Comparison of ENCODE assay signal across 1 cellular context in genomic region chr11:118170892-118171273, GRCh38.
TF ChIP-seq lines count a peak whose summit lies in the region.

No MANE protein-coding gene starts in this region.

TF ChIP-seq in GM23338, 12 proteins besides CTCF, POLR2A, EP300 and RAD21:
- TF ChIP-seq ZNF462 (CRISPR knock-in tag; IDR thresholded peaks at IDR 0.05), result no peak
- no peak for TF ChIP-seq EZH2phosphoT487 (IDR thresholded peaks at IDR 0.05; ENCODE audit: unreplicated experiment)
- TF ChIP-seq, protein P1, sequence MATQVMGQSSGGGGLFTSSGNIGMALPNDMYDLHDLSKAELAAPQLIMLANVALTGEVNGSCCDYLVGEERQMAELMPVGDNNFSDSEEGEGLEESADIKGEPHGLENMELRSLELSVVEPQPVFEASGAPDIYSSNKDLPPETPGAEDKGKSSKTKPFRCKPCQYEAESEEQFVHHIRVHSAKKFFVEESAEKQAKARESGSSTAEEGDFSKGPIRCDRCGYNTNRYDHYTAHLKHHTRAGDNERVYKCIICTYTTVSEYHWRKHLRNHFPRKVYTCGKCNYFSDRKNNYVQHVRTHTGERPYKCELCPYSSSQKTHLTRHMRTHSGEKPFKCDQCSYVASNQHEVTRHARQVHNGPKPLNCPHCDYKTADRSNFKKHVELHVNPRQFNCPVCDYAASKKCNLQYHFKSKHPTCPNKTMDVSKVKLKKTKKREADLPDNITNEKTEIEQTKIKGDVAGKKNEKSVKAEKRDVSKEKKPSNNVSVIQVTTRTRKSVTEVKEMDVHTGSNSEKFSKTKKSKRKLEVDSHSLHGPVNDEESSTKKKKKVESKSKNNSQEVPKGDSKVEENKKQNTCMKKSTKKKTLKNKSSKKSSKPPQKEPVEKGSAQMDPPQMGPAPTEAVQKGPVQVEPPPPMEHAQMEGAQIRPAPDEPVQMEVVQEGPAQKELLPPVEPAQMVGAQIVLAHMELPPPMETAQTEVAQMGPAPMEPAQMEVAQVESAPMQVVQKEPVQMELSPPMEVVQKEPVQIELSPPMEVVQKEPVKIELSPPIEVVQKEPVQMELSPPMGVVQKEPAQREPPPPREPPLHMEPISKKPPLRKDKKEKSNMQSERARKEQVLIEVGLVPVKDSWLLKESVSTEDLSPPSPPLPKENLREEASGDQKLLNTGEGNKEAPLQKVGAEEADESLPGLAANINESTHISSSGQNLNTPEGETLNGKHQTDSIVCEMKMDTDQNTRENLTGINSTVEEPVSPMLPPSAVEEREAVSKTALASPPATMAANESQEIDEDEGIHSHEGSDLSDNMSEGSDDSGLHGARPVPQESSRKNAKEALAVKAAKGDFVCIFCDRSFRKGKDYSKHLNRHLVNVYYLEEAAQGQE (IDR thresholded peaks at IDR 0.05; ENCODE audit: unreplicated experiment), result no peak
- no peak for TF ChIP-seq ZNF114 (CRISPR knock-in tag; IDR thresholded peaks at IDR 0.05)
- no peak for TF ChIP-seq NANOG (IDR thresholded peaks at IDR 0.05; ENCODE audit: borderline replicate concordance)
- TF ChIP-seq EZH2 (IDR thresholded peaks at IDR 0.05; ENCODE audit: low read depth, unreplicated experiment), result no peak
- TF ChIP-seq JUNB (IDR thresholded peaks at IDR 0.05; ENCODE audit: unreplicated experiment), result no peak
- TF ChIP-seq, protein P2, sequence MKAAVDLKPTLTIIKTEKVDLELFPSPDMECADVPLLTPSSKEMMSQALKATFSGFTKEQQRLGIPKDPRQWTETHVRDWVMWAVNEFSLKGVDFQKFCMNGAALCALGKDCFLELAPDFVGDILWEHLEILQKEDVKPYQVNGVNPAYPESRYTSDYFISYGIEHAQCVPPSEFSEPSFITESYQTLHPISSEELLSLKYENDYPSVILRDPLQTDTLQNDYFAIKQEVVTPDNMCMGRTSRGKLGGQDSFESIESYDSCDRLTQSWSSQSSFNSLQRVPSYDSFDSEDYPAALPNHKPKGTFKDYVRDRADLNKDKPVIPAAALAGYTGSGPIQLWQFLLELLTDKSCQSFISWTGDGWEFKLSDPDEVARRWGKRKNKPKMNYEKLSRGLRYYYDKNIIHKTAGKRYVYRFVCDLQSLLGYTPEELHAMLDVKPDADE (IDR thresholded peaks at IDR 0.05), result no peak
- TF ChIP-seq STAT1 (IDR thresholded peaks at IDR 0.05; ENCODE audit: unreplicated experiment), result no peak
- no peak for TF ChIP-seq CREB1 (CRISPR knock-in tag; IDR thresholded peaks at IDR 0.05; ENCODE audit: low read depth)
- no peak for TF ChIP-seq POLR2AphosphoS5 (IDR thresholded peaks at IDR 0.05; ENCODE audit: low read depth)
- no peak for TF ChIP-seq ZNF331 (CRISPR knock-in tag; IDR thresholded peaks at IDR 0.05; ENCODE audit: low read depth)
